1 cellular context compared by ENCODE assay signal in genomic region chr16:89155851-89156739, GRCh38.
TF ChIP-seq lines count a peak whose summit lies in the region.

No MANE protein-coding gene starts in this region.

TF ChIP-seq in IMR-90, 13 proteins besides CTCF, POLR2A, EP300 and RAD21:
- TF ChIP-seq MAFK (IDR thresholded peaks at IDR 0.05; ENCODE audit: low read depth, low read length), result no peak
- TF ChIP-seq USF2 (IDR thresholded peaks at IDR 0.05; ENCODE audit: low read depth, low read length), result no peak
- no peak for TF ChIP-seq NFE2L2 (IDR thresholded peaks at IDR 0.05; ENCODE audit: low read depth, low read length)
- TF ChIP-seq SMC3 (IDR thresholded peaks at IDR 0.05; ENCODE audit: low read depth, low read length), result no peak
